ENCODE assay signal across 16 cellular contexts in the genomic region with DNA sequence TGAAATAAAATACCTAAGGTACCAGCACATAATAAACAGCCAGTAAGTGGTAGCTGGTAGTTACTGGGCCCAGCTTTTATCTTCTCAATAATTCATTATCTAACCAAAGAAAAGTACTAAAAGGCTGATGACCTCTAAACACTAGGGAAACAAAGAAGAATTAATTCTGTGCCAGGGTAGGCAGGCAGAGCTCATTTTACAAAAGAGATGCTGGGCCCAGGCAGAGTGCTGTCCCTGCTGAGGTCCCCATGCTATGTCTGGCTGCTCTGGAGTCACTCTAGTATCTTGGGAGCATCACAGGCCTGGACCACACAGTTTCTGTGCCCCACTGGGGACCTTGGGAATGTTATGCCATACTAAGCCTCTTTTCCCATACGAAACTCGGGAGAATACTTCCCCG. TPM values are rescaled to one million over a fixed set of nuclear protein-coding genes. Genes with fewer than 3 reads are reported as not detected.
DNase-seq lines count a peak whose midpoint lies in the region; ATAC-seq and TF ChIP-seq lines count a peak whose summit lies in the region.
"Had no signal": no experiment of that assay in that cellular context is flagged by ENCODE, and none has a peak within 500 bp of the region (broad histone marks: within the 10 kb centered on the region; RNA-seq: fewer than 3 reads in every experiment).

No MANE protein-coding gene starts in this region.

- CTCF ChIA-PET in Calu3 (lab: Charles Lee) (interaction anchor here (0.7 to 1.9 kb wide), 2 partner anchors 10 to 17 kb away, joined by 3 to 7 read pairs; no protein-coding TSS in a partner anchor), HEK293T (lab: Yijun Ruan, JAX) (interaction anchor here (1.2 kb wide), 1 partner anchor 10 kb away, joined by 4 read pairs; no protein-coding TSS in a partner anchor)

- H3K4me3 ChIP-seq in dorsolateral prefrontal cortex (peak overlapping the region in 3 of 59 donors; percentile 1 to 13 (median 7)), lower lobe of right lung (no peak overlapping the region)
- H3K4me3 ChIP-seq: HAP-1 had no signal

- TF ChIP-seq CTCF in Calu3 (IDR thresholded peaks at IDR 0.05; ENCODE audit: unreplicated experiment) (no peak), dorsolateral prefrontal cortex (IDR thresholded peaks at IDR 0.05 in 54 of 56, conservative IDR thresholded peaks at IDR 0.05 in 2 of 56; ENCODE audit: low read depth in 1 of 56, partially characterized antibody in 56 of 56) (no peak), lower lobe of right lung (IDR thresholded peaks at IDR 0.05) (no peak)

- H3K27me3 ChIP-seq in dorsolateral prefrontal cortex: no peaks in the 10 kb centered on the region
- H3K27me3 ChIP-seq in lower lobe of right lung (ENCODE audit: low read depth): peaks cover 4% of the 10 kb centered on the region
- H3K27me3 ChIP-seq: foreskin keratinocyte had no signal

- peak overlapping the region; percentile 61 for H3K27ac Mint-ChIP-seq in Calu3 (ENCODE audit: unreplicated experiment)
- H3K27ac Mint-ChIP-seq: activated CD4-positive, alpha-beta memory T cell treated with anti-CD3 and anti-CD28 coated beads, Interleukin-2, amount 10 ng/mL, durations not matched to agents 7 days and 5 days had no signal

- no peaks in the 10 kb centered on the region for H3K9me3 ChIP-seq in lower lobe of right lung
- H3K9me3 ChIP-seq: HAP-1 had no signal

- no peaks in the 10 kb centered on the region for H3K27me3 Mint-ChIP-seq in Calu3 (ENCODE audit: unreplicated experiment)
- H3K27me3 Mint-ChIP-seq: activated CD4-positive, alpha-beta memory T cell treated with anti-CD3 and anti-CD28 coated beads, Interleukin-2, amount 10 ng/mL, durations not matched to agents 7 days and 5 days had no signal

- H3K4me3 Mint-ChIP-seq in Calu3 (ENCODE audit: low read depth, unreplicated experiment): peak overlapping the region; percentile 13
- H3K4me3 Mint-ChIP-seq: activated CD4-positive, alpha-beta memory T cell treated with anti-CD3 and anti-CD28 coated beads, Interleukin-2, amount 10 ng/mL, durations not matched to agents 7 days and 5 days had no signal

- intact Hi-C loops in Calu3 (cut with micrococcal nuclease; ENCODE audit: unreplicated experiment) (no loop called here), dorsolateral prefrontal cortex (cut with DNase I) (no loop called here), lower lobe of right lung (cut with DNase I) (no loop called here)

- in situ Hi-C loops in KBM-7 (cut with MboI; ENCODE audit: low pct_unique_long_range_greater_than_20kb, low sequenced_read_pairs): no loop called here

- no TSS peak for BruUV-seq in Calu3 (replicated peaks; lab: Mats Ljungman, UMichigan)

- DNase-seq in Calu3 (no peak), dorsolateral prefrontal cortex (no peak), lower lobe of right lung (no peak), superior temporal gyrus (ENCODE audit: extremely low spot score) (peak; percentile 55), KBM-7 (no peak), HEK293T (ENCODE audit: extremely low spot score) (no peak)
- DNase-seq: activated CD4-positive, alpha-beta memory T cell treated with anti-CD3 and anti-CD28 coated beads, Interleukin-2, amount 10 ng/mL, durations not matched to agents 7 days and 5 days; effector CD4-positive, alpha-beta T cell; foreskin keratinocyte; KG1; NCI-H1105; NCI-H2227 treated with DMSO at 0.1 percent for 48 hours; stimulated activated CD4-positive, alpha-beta T cell treated with anti-CD3 and anti-CD28 coated beads, Interleukin-2, amount 100 ng/mL, for 48 hours had no signal

- H3K4me1 ChIP-seq in lower lobe of right lung: peaks cover 22% of the 10 kb centered on the region
- H3K4me1 ChIP-seq: foreskin keratinocyte, HAP-1 had no signal

- peaks cover 52% of the 10 kb centered on the region for H3K36me3 ChIP-seq in lower lobe of right lung

- peaks cover 29% of the 10 kb centered on the region for H3K4me1 Mint-ChIP-seq in Calu3 (ENCODE audit: low read depth, unreplicated experiment)

- H3K9me3 Mint-ChIP-seq in Calu3 (ENCODE audit: low read depth, unreplicated experiment): no peaks in the 10 kb centered on the region
- H3K9me3 Mint-ChIP-seq: activated CD4-positive, alpha-beta memory T cell treated with anti-CD3 and anti-CD28 coated beads, Interleukin-2, amount 10 ng/mL, durations not matched to agents 7 days and 5 days had no signal

- H3K36me3 Mint-ChIP-seq in Calu3 (ENCODE audit: insufficient read depth, unreplicated experiment): peaks cover 26% of the 10 kb centered on the region

- ATAC-seq in lower lobe of right lung: peak; percentile 7 to 11
- ATAC-seq in GM18520 (IDR thresholded peaks at IDR 0.05; ENCODE audit: unreplicated experiment): no peak
- no peak for ATAC-seq in HG02623 (IDR thresholded peaks at IDR 0.05; ENCODE audit: unreplicated experiment)
- ATAC-seq: foreskin keratinocyte had no signal

- peak overlapping the region; percentile 47 to 95 (median 87) for H3K27ac ChIP-seq in dorsolateral prefrontal cortex
- peak overlapping the region; percentile 69 for H3K27ac ChIP-seq in lower lobe of right lung
- H3K27ac ChIP-seq: foreskin keratinocyte had no signal

- POLR2A ChIA-PET in HEK293T (lab: Yijun Ruan, JAX): interaction anchor here (1.3 kb wide), 1 partner anchor 18 kb away, joined by 3 read pairs; a partner anchor contains a TSS

TF ChIP-seq in HEK293T, 16 proteins besides CTCF, POLR2A, EP300 and RAD21:
- TF ChIP-seq L3MBTL2 (conservative IDR thresholded peaks at IDR 0.05) (no peak), ARNT (IDR thresholded peaks at IDR 0.05) (no peak), FOXM1 (IDR thresholded peaks at IDR 0.05; ENCODE audit: borderline replicate concordance) (no peak), HDGF (IDR thresholded peaks at IDR 0.05; ENCODE audit: borderline replicate concordance) (no peak), CTBP1 (IDR thresholded peaks at IDR 0.05; ENCODE audit: borderline replicate concordance) (no peak), ELF4 (IDR thresholded peaks at IDR 0.05) (no peak), SUZ12 (IDR thresholded peaks at IDR 0.05) (no peak), LEF1 (IDR thresholded peaks at IDR 0.05; ENCODE audit: borderline replicate concordance) (no peak), ZNF384 (IDR thresholded peaks at IDR 0.05) (no peak), NFRKB (IDR thresholded peaks at IDR 0.05) (no peak), TARDBP (IDR thresholded peaks at IDR 0.05) (no peak), FOXA1 (IDR thresholded peaks at IDR 0.05) (no peak), FOXK2 (IDR thresholded peaks at IDR 0.05) (no peak), BHLHE40 (IDR thresholded peaks at IDR 0.05; ENCODE audit: borderline replicate concordance) (no peak)
- TF ChIP-seq, protein P1, sequence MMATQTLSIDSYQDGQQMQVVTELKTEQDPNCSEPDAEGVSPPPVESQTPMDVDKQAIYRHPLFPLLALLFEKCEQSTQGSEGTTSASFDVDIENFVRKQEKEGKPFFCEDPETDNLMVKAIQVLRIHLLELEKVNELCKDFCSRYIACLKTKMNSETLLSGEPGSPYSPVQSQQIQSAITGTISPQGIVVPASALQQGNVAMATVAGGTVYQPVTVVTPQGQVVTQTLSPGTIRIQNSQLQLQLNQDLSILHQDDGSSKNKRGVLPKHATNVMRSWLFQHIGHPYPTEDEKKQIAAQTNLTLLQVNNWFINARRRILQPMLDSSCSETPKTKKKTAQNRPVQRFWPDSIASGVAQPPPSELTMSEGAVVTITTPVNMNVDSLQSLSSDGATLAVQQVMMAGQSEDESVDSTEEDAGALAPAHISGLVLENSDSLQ (IDR thresholded peaks at IDR 0.05): no peak

RNA-seq across cellular contexts. Expression of a gene that starts 18.2 kb away (rescaled TPM):
- total RNA-seq in Calu3 (2022) (31.5 and 34.0 TPM in 2 replicates), dorsolateral prefrontal cortex (10 to 100 TPM; 23.3 to 42.1 (median 34.2) TPM), lower lobe of right lung (19.3 TPM)

RNA-seq across cellular contexts. Expression of a gene that starts 41.9 kb away (rescaled TPM):
- 23.8 and 29.4 TPM in 2 replicates for total RNA-seq in Calu3 (2022)
- total RNA-seq in dorsolateral prefrontal cortex: 10 to 100 TPM; 22.7 to 83.2 (median 48.3) TPM
- 24.9 TPM for total RNA-seq in lower lobe of right lung

Comparison
In these comparisons a context has a peak if more than half of its experiments do, and no peak if none do; other contexts are left out.
1. ATAC-seq: peak in lower lobe of right lung (2 of 2); none in GM18520 (single experiment) and HG02623 (single experiment).